ENCODE assay signal across 8 cellular contexts in genomic region chr19:15195381-15195964, GRCh38. TPM values are rescaled to one million over a fixed set of nuclear protein-coding genes. Genes with fewer than 3 reads are reported as not detected.
DNase-seq lines count a peak whose midpoint lies in the region; ATAC-seq, FAIRE-seq and TF ChIP-seq lines count a peak whose summit lies in the region.

No MANE protein-coding gene starts in this region.

- intact Hi-C loops in activated T-helper 2 cell treated with anti-CD3 and anti-CD28 coated beads, Interferon-gamma antibody, Interleukin-2, Interleukin-4, amounts not matched to agents 10 μg/mL and 5 μg/mL and 100 μg/mL, durations not matched to agents 14 hours and 24 hours and 36 hours (cut with micrococcal nuclease), result no loop called here

- peak; percentile 33 to 45 (median 35) for TF ChIP-seq CTCF in H1 (IDR thresholded peaks at IDR 0.05; ENCODE audit: control extremely low read depth in 1 of 3, insufficient read depth in 1 of 3, low read depth in 1 of 3, low read length in 3 of 3)

- ATAC-seq in GM18858 (IDR thresholded peaks at IDR 0.05; ENCODE audit: unreplicated experiment), result no peak
- no peak for ATAC-seq in T-helper 17 cell

- CTCF ChIA-PET in H1 (lab: Charles Lee; ENCODE audit: partially characterized antibody), result interaction anchor here (0.8 to 3.3 kb wide), 14 partner anchors 12 to 65 kb away, joined by 3 to 11 read pairs (median 4); no protein-coding TSS in a partner anchor

- peaks cover 39% of the 10 kb centered on the region for H3K27me3 Mint-ChIP-seq in activated T-helper 2 cell treated with anti-CD3 and anti-CD28 coated beads, Interferon-gamma antibody, Interleukin-2, Interleukin-4, amounts not matched to agents 10 μg/mL and 5 μg/mL and 100 μg/mL, durations not matched to agents 14 hours and 24 hours and 36 hours (ENCODE audit: low read depth)
- peaks cover 68% of the 10 kb centered on the region for H3K27me3 Mint-ChIP-seq in T-helper 17 cell

- H3K4me3 ChIP-seq in H1 (ENCODE audit: extremely low read depth in 1 of 4, insufficient read depth in 2 of 4, low read depth in 3 of 4, low read length in 4 of 4), result peak overlapping the region; percentile 49 to 80 (median 56)

- H3K23ac ChIP-seq in H1 (ENCODE audit: insufficient read length), result no peak overlapping the region

- H4K91ac ChIP-seq in H1 (replicated peaks; ENCODE audit: insufficient read length, low read length), result no peak overlapping the region

- no peaks in the 10 kb centered on the region for H3K9me3 Mint-ChIP-seq in activated T-helper 2 cell treated with anti-CD3 and anti-CD28 coated beads, Interferon-gamma antibody, Interleukin-2, Interleukin-4, amounts not matched to agents 10 μg/mL and 5 μg/mL and 100 μg/mL, durations not matched to agents 14 hours and 24 hours and 36 hours

- H2AFZ ChIP-seq in H1 (ENCODE audit: low read length), result no peak overlapping the region

- H3K27me3 ChIP-seq in H1 (replicated peaks in 1 of 4; ENCODE audit: control insufficient read depth in 3 of 4, extremely low read depth in 1 of 4, insufficient read depth in 3 of 4, low read length in 3 of 4), result no peaks in the 10 kb centered on the region; a peak in 1 of 7 replicates

- peak overlapping the region; percentile 73 for H3K27ac ChIP-seq in H1 (ENCODE audit: low read depth, low read length)

- POLR2A ChIA-PET in H1 (lab: Charles Lee; ENCODE audit: partially characterized antibody), result interaction anchor here (0.6 to 7.0 kb wide), 19 partner anchors 10 to 217 kb away, joined by 3 to 58 read pairs (median 4); partner anchors contain the start of gene EPHX3

- TF ChIP-seq EP300 in H1 (IDR thresholded peaks at IDR 0.05; ENCODE audit: borderline replicate concordance in 1 of 2, low read depth in 2 of 2, low read length in 2 of 2), result no peak

- peaks cover 8% of the 10 kb centered on the region for H3K23me2 ChIP-seq in H1 (ENCODE audit: low read depth, low read length)

- peaks cover 5% of the 10 kb centered on the region for H3K4me1 Mint-ChIP-seq in activated T-helper 2 cell treated with anti-CD3 and anti-CD28 coated beads, Interferon-gamma antibody, Interleukin-2, Interleukin-4, amounts not matched to agents 10 μg/mL and 5 μg/mL and 100 μg/mL, durations not matched to agents 14 hours and 24 hours and 36 hours (ENCODE audit: low read depth)
- peaks cover 16% of the 10 kb centered on the region for H3K4me1 Mint-ChIP-seq in T-helper 17 cell

- H2BK5ac ChIP-seq in H1 (ENCODE audit: low read depth, low read length), result no peak overlapping the region

- H3K79me1 ChIP-seq in H1 (ENCODE audit: low read depth, low read length), result peaks cover 14% of the 10 kb centered on the region

- no peak overlapping the region; a peak in 1 of 7 replicates for H3K9ac ChIP-seq in H1 (replicated peaks in 1 of 4; ENCODE audit: extremely low read depth in 1 of 4, low read depth in 3 of 4, low read length in 3 of 4)

- H3K4me1 ChIP-seq in H1 (replicated peaks in 1 of 4; ENCODE audit: control insufficient read depth in 3 of 4, insufficient read depth in 4 of 4, low read length in 3 of 4), result peaks cover 4 to 15% (median 9%) of the 10 kb centered on the region in 4 experiments

- H2BK15ac ChIP-seq in H1 (ENCODE audit: low read length), result no peak overlapping the region

- H3K36me3 ChIP-seq in H1 (ENCODE audit: control insufficient read depth in 2 of 4, insufficient read depth in 4 of 4, low read length in 3 of 4), result peaks cover 7 to 46% (median 28%) of the 10 kb centered on the region in 4 experiments; a peak in 7 of 8 replicates

- no peak overlapping the region for H2AK5ac ChIP-seq in H1 (ENCODE audit: low read depth, low read length)

- no peak overlapping the region for H3K14ac ChIP-seq in H1 (ENCODE audit: insufficient read length)

- H3K56ac ChIP-seq in H1 (replicated peaks; ENCODE audit: insufficient read length, low read depth, low read length), result no peak overlapping the region

- no peak for FAIRE-seq in H1 (lab: Jason Lieb, UNC)

- H3K36me3 Mint-ChIP-seq in activated T-helper 2 cell treated with anti-CD3 and anti-CD28 coated beads, Interferon-gamma antibody, Interleukin-2, Interleukin-4, amounts not matched to agents 10 μg/mL and 5 μg/mL and 100 μg/mL, durations not matched to agents 14 hours and 24 hours and 36 hours (ENCODE audit: low read depth), result no peaks in the 10 kb centered on the region
- H3K36me3 Mint-ChIP-seq in T-helper 17 cell (ENCODE audit: low read depth), result peaks cover 12% of the 10 kb centered on the region

- H3K18ac ChIP-seq in H1 (ENCODE audit: extremely low read depth, low read length), result no peak overlapping the region; the same call in 1 of the 2 replicates

- no peak overlapping the region for H3K4ac ChIP-seq in H1 (replicated peaks; ENCODE audit: insufficient read length, low read depth, low read length)

- H3K9me3 ChIP-seq in H1 (ENCODE audit: insufficient read depth in 2 of 2, low read depth in 1 of 2, low read length in 1 of 2) (no peaks in the 10 kb centered on the region), T-helper 17 cell (ENCODE audit: control insufficient read depth, low read length, poor library complexity, severe bottlenecking) (no peaks in the 10 kb centered on the region)

- H4K8ac ChIP-seq in H1 (ENCODE audit: extremely low read depth, insufficient read depth, low read length), result no peak overlapping the region

- peak in 1 of 2 experiments; percentile 35; a peak in 2 of 4 replicates for TF ChIP-seq RAD21 in H1 (IDR thresholded peaks at IDR 0.05 in 1 of 2, conservative IDR thresholded peaks at IDR 0.05 in 1 of 2; ENCODE audit: low read depth in 2 of 2, low read length in 2 of 2)

- H2BK12ac ChIP-seq in H1 (ENCODE audit: low read depth, low read length), result no peak overlapping the region

- H2BK120ac ChIP-seq in H1 (replicated peaks; ENCODE audit: low read depth, low read length), result no peak overlapping the region

- no peak overlapping the region for H3K4me3 Mint-ChIP-seq in activated T-helper 2 cell treated with anti-CD3 and anti-CD28 coated beads, Interferon-gamma antibody, Interleukin-2, Interleukin-4, amounts not matched to agents 10 μg/mL and 5 μg/mL and 100 μg/mL, durations not matched to agents 14 hours and 24 hours and 36 hours (ENCODE audit: low read depth)
- H3K4me3 Mint-ChIP-seq in T-helper 17 cell, result no peak overlapping the region

- H2BK20ac ChIP-seq in H1 (ENCODE audit: low read length), result no peak overlapping the region

- H3K79me2 ChIP-seq in H1 (ENCODE audit: control insufficient read depth in 1 of 2, insufficient read depth in 2 of 2, low read length in 2 of 2), result peaks cover 6 to 46% of the 10 kb centered on the region in 2 experiments; a peak in 3 of 4 replicates

- TF ChIP-seq POLR2A in H1 (IDR thresholded peaks at IDR 0.05; ENCODE audit: control extremely low read depth in 1 of 2, low read depth in 2 of 2, low read length in 2 of 2), result no peak

- DNase-seq in NCI-H82 (lab: John Stamatoyannopoulos, UW) (peak; percentile 65), NCI-H82 treated with DMSO at 0.1 percent for 48 hours (lab: John Stamatoyannopoulos, UW; ENCODE audit: unreplicated experiment) (no peak), NCI-H2196 (lab: John Stamatoyannopoulos, UW; ENCODE audit: unreplicated experiment) (peak; percentile 72), H1 (ENCODE audit: low read depth in 1 of 2, low spot score in 2 of 2) (peak in 1 of 2 experiments; percentile 78), mucosa of gallbladder (ENCODE audit: low spot score) (peak; percentile 17), T-helper 17 cell (no peak)
- no peak for DNase-seq in activated T-helper 2 cell treated with anti-CD3 and anti-CD28 coated beads, Interferon-gamma antibody, Interleukin-2, Interleukin-4, amounts not matched to agents 10 μg/mL and 5 μg/mL and 100 μg/mL, durations not matched to agents 14 hours and 24 hours and 36 hours (ENCODE audit: low spot score)

- peak overlapping the region; percentile 71 to 77; a peak in 3 of 4 replicates for H3K4me2 ChIP-seq in H1 (ENCODE audit: insufficient read depth in 1 of 2, low read depth in 2 of 2, low read length in 2 of 2)

- WGBS in H1 (ENCODE audit: extremely low coverage in 1 of 2, insufficient coverage in 1 of 2, insufficient read length in 1 of 2, insufficient replicate concordance in 2 of 2, low coverage in 1 of 2, low lambda C conversion rate in 2 of 2, missing lambda C conversion rate in 1 of 2), 2 experiments, result no CpG with 5 or more reads among the region's 61 CpGs

- peaks cover 6 to 38% of the 10 kb centered on the region in 2 experiments for H4K20me1 ChIP-seq in H1 (replicated peaks in 1 of 2; ENCODE audit: control insufficient read depth in 1 of 2, insufficient read depth in 2 of 2, low read length in 2 of 2)

- H3K27ac Mint-ChIP-seq in activated T-helper 2 cell treated with anti-CD3 and anti-CD28 coated beads, Interferon-gamma antibody, Interleukin-2, Interleukin-4, amounts not matched to agents 10 μg/mL and 5 μg/mL and 100 μg/mL, durations not matched to agents 14 hours and 24 hours and 36 hours, result no peak overlapping the region
- H3K27ac Mint-ChIP-seq in T-helper 17 cell, result no peak overlapping the region

- H4K5ac ChIP-seq in H1 (ENCODE audit: insufficient read length, low read depth, low read length), result peak overlapping the region; percentile 18

RNA-seq across cellular contexts. Expression of gene NOTCH3, which starts 5.3 kb away (rescaled TPM):
- 107 and 111 TPM in 2 replicates for total RNA-seq in H1 (2021; fragmentation: NEBNext Ultra II Directional; extraction: Animal tissue kit (Norgen Biotek cat#: 25700))
- polyA plus RNA-seq in H1 (2011; rRNA removed), result 37.5 and 65.9 TPM in 2 replicates
- 27.5 TPM for polyA plus RNA-seq in H1 (2011; cell fraction: cytosol; rRNA removed)
- 90.3 TPM for polyA plus RNA-seq in H1 (2011; cell fraction: nucleus; rRNA removed)
- 38.0 to 79.1 TPM (median 69.0 TPM) in 4 replicates for polyA plus RNA-seq in H1 (2012, experiment 1 of 2)
- 38.3 TPM for polyA plus RNA-seq in H1 (2012, experiment 2 of 2)
- 77.9 TPM for polyA plus RNA-seq in H1 (2013, experiment 1 of 2)
- polyA plus RNA-seq in H1 (2013, experiment 2 of 2), result 64.5 TPM
- polyA minus RNA-seq in H1 (2011; rRNA and poly(A)+ RNA removed), result 117 and 119 TPM in 2 replicates
- polyA minus RNA-seq in H1 (2011; cell fraction: cytosol; rRNA and poly(A)+ RNA removed), result 145 TPM
- polyA minus RNA-seq in H1 (2011; cell fraction: nucleus; rRNA and poly(A)+ RNA removed), result 87.8 TPM
- total RNA-seq in mucosa of gallbladder (32.4 TPM), T-helper 17 cell (under 1 TPM; 0.05 to 0.18 TPM)
- not detected in 2 replicates for total RNA-seq in activated T-helper 2 cell treated with anti-CD3 and anti-CD28 coated beads, Interferon-gamma antibody, Interleukin-2, Interleukin-4, amounts not matched to agents 10 μg/mL and 5 μg/mL and 100 μg/mL, durations not matched to agents 14 hours and 24 hours and 36 hours

RNA-seq across cellular contexts. Expression of gene EPHX3, which starts 36.8 kb away (rescaled TPM):
- 30.2 and 30.9 TPM in 2 replicates for total RNA-seq in H1 (2021; fragmentation: NEBNext Ultra II Directional; extraction: Animal tissue kit (Norgen Biotek cat#: 25700))
- polyA plus RNA-seq in H1 (2011; rRNA removed), result 47.6 and 67.5 TPM in 2 replicates
- 24.1 TPM for polyA plus RNA-seq in H1 (2011; cell fraction: cytosol; rRNA removed)
- 51.8 TPM for polyA plus RNA-seq in H1 (2011; cell fraction: nucleus; rRNA removed)
- 25.8 to 35.8 TPM (median 34.5 TPM) in 4 replicates for polyA plus RNA-seq in H1 (2012, experiment 1 of 2)
- polyA plus RNA-seq in H1 (2012, experiment 2 of 2), result 44.5 TPM
- 39.3 TPM for polyA plus RNA-seq in H1 (2013, experiment 1 of 2)
- polyA plus RNA-seq in H1 (2013, experiment 2 of 2), result 42.0 TPM
- 25.4 and 38.4 TPM in 2 replicates for polyA minus RNA-seq in H1 (2011; rRNA and poly(A)+ RNA removed)
- 11.8 TPM for polyA minus RNA-seq in H1 (2011; cell fraction: cytosol; rRNA and poly(A)+ RNA removed)
- polyA minus RNA-seq in H1 (2011; cell fraction: nucleus; rRNA and poly(A)+ RNA removed), result 14.0 TPM
- 2.0 TPM for total RNA-seq in mucosa of gallbladder
- 0.16 TPM in 1 of 2 replicates, not detected in the other for total RNA-seq in activated T-helper 2 cell treated with anti-CD3 and anti-CD28 coated beads, Interferon-gamma antibody, Interleukin-2, Interleukin-4, amounts not matched to agents 10 μg/mL and 5 μg/mL and 100 μg/mL, durations not matched to agents 14 hours and 24 hours and 36 hours
- total RNA-seq in T-helper 17 cell, result not detected

Comparison
In these comparisons a context has a peak if more than half of its experiments do, and no peak if none do; other contexts are left out.
1. DNase-seq: peak in NCI-H82 (single experiment), NCI-H2196 (single experiment) and mucosa of gallbladder (single experiment); none in NCI-H82 treated with DMSO at 0.1 percent for 48 hours (single experiment), activated T-helper 2 cell treated with anti-CD3 and anti-CD28 coated beads, Interferon-gamma antibody, Interleukin-2, Interleukin-4, amounts not matched to agents 10 μg/mL and 5 μg/mL and 100 μg/mL, durations not matched to agents 14 hours and 24 hours and 36 hours (single experiment) and T-helper 17 cell (0 of 3).
2. RNA of gene NOTCH3, which starts 5.3 kb away (total RNA-seq): 107 to 111 TPM in H1 and 32.4 TPM in mucosa of gallbladder (single experiment); 0.05 to 0.18 TPM in T-helper 17 cell and not detected in activated T-helper 2 cell treated with anti-CD3 and anti-CD28 coated beads, Interferon-gamma antibody, Interleukin-2, Interleukin-4, amounts not matched to agents 10 μg/mL and 5 μg/mL and 100 μg/mL, durations not matched to agents 14 hours and 24 hours and 36 hours; every median in the first group is over 10 times any median in the second.
3. RNA of gene EPHX3, which starts 36.8 kb away (total RNA-seq): 30.2 to 30.9 TPM in H1; 2.0 TPM in mucosa of gallbladder (single experiment), 0.16 TPM in activated T-helper 2 cell treated with anti-CD3 and anti-CD28 coated beads, Interferon-gamma antibody, Interleukin-2, Interleukin-4, amounts not matched to agents 10 μg/mL and 5 μg/mL and 100 μg/mL, durations not matched to agents 14 hours and 24 hours and 36 hours and not detected in T-helper 17 cell; every median in the first group is over 10 times any median in the second.